18 cellular contexts compared by ENCODE assay signal in genomic region chr4:182768821-182769220, GRCh38.
DNase-seq lines count a peak whose midpoint lies in the region; ATAC-seq and TF ChIP-seq lines count a peak whose summit lies in the region.
"Had no signal": no experiment of that assay in that cellular context is flagged by ENCODE, and none has a peak within 500 bp of the region (broad histone marks: within the 10 kb centered on the region; RNA-seq: fewer than 3 reads in every experiment).

No MANE protein-coding gene starts in this region.

- H3K9me3 Mint-ChIP-seq in T-helper 2 cell treated with Interferon-gamma antibody and Interleukin-4, amounts not matched to agents 5 μg/mL and 100 μg/mL, for 36 hours = no peaks in the 10 kb centered on the region
- no peaks in the 10 kb centered on the region for H3K9me3 Mint-ChIP-seq in CD4-positive, alpha-beta memory T cell

- dilution Hi-C loops in IMR-90 (cut with HindIII; ENCODE audit: low sequenced_read_pairs, unreplicated experiment) = no loop called here

- intact Hi-C loops in IMR-90 (cut with micrococcal nuclease) = no loop called here
- intact Hi-C loops in CD4-positive, alpha-beta memory T cell (cut with micrococcal nuclease) = no loop called here

- H3K18ac ChIP-seq in IMR-90 (ENCODE audit: low read depth, low read length) = no peak overlapping the region

- no peak overlapping the region for H3K14ac ChIP-seq in IMR-90 (replicated peaks; ENCODE audit: low read depth, low read length)

- H4K8ac ChIP-seq in IMR-90 (ENCODE audit: low read depth in 2 of 2, low read length in 2 of 2) = no peak overlapping the region

- peaks cover 2% of the 10 kb centered on the region for H3K4me1 ChIP-seq in IMR-90 (ENCODE audit: control insufficient read depth, insufficient read depth, low read length)
- H3K4me1 ChIP-seq in mesodermal cell (ENCODE audit: control insufficient read depth, insufficient read depth, low read length, poor library complexity, severe bottlenecking) = peaks cover 13% of the 10 kb centered on the region
- no peaks in the 10 kb centered on the region for H3K4me1 ChIP-seq in CD4-positive, alpha-beta memory T cell (ENCODE audit: insufficient read depth, low read length)
- H3K4me1 ChIP-seq: Peyer's patch had no signal

- H3K9me1 ChIP-seq in IMR-90 (ENCODE audit: insufficient read depth, low read length) = no peaks in the 10 kb centered on the region

- no peak overlapping the region for H4K5ac ChIP-seq in IMR-90 (ENCODE audit: low read depth, low read length)

- H3K9me3 ChIP-seq in IMR-90 (ENCODE audit: control insufficient read depth, insufficient read depth, low read length) = no peaks in the 10 kb centered on the region
- no peaks in the 10 kb centered on the region for H3K9me3 ChIP-seq in mesodermal cell (ENCODE audit: control insufficient read depth, low read length)
- H3K9me3 ChIP-seq in CD4-positive, alpha-beta memory T cell (ENCODE audit: control insufficient read depth in 1 of 2, low read length in 2 of 2) = no peaks in the 10 kb centered on the region
- H3K9me3 ChIP-seq: Peyer's patch had no signal

- no peak overlapping the region for H2BK15ac ChIP-seq in IMR-90 (ENCODE audit: low read depth, low read length)

- no peaks in the 10 kb centered on the region for H3K27me3 ChIP-seq in IMR-90 (ENCODE audit: control insufficient read depth, insufficient read depth, low read length)
- no peaks in the 10 kb centered on the region for H3K27me3 ChIP-seq in brain microvascular endothelial cell (replicated peaks)
- H3K27me3 ChIP-seq in CD4-positive, alpha-beta memory T cell (ENCODE audit: insufficient read depth, low read length) = no peaks in the 10 kb centered on the region
- H3K27me3 ChIP-seq: Peyer's patch had no signal

- no peak overlapping the region for H3K4me2 ChIP-seq in IMR-90 (ENCODE audit: low read depth, low read length)

- H4K91ac ChIP-seq in IMR-90 (ENCODE audit: insufficient read depth, low read depth, low read length) = no peak overlapping the region

- H3K4me1 Mint-ChIP-seq in T-helper 2 cell treated with Interferon-gamma antibody and Interleukin-4, amounts not matched to agents 5 μg/mL and 100 μg/mL, for 36 hours (ENCODE audit: low read depth) = no peaks in the 10 kb centered on the region
- no peaks in the 10 kb centered on the region for H3K4me1 Mint-ChIP-seq in CD4-positive, alpha-beta memory T cell

- H3K23ac ChIP-seq in IMR-90 (ENCODE audit: low read depth, low read length) = no peak overlapping the region

- H3K36me3 ChIP-seq in IMR-90 (ENCODE audit: control insufficient read depth, insufficient read depth, low read length) (no peaks in the 10 kb centered on the region), brain microvascular endothelial cell (replicated peaks) (no peaks in the 10 kb centered on the region), mesodermal cell (ENCODE audit: control insufficient read depth, insufficient read depth, low read length) (peaks cover 17% of the 10 kb centered on the region)
- H3K36me3 ChIP-seq in CD4-positive, alpha-beta memory T cell (ENCODE audit: insufficient read depth, low read length) = no peaks in the 10 kb centered on the region
- H3K36me3 ChIP-seq: Peyer's patch had no signal

- no peaks in the 10 kb centered on the region for H3K79me1 ChIP-seq in IMR-90 (ENCODE audit: low read depth in 1 of 2, low read length in 2 of 2)

- H3K27ac ChIP-seq in IMR-90 (ENCODE audit: insufficient read depth, low read length) (no peak overlapping the region), brain microvascular endothelial cell (no peak overlapping the region), mesodermal cell (ENCODE audit: low read depth, low read length, severe bottlenecking) (peak overlapping the region; percentile 30)
- H3K27ac ChIP-seq in CD4-positive, alpha-beta memory T cell (ENCODE audit: low read depth, low read length) = no peak overlapping the region
- H3K27ac ChIP-seq: C4-2B, Peyer's patch had no signal

- no peak overlapping the region for H3K4me3 Mint-ChIP-seq in T-helper 2 cell treated with Interferon-gamma antibody and Interleukin-4, amounts not matched to agents 5 μg/mL and 100 μg/mL, for 36 hours
- no peak overlapping the region for H3K4me3 Mint-ChIP-seq in CD4-positive, alpha-beta memory T cell

- H2BK120ac ChIP-seq in IMR-90 (ENCODE audit: low read depth, low read length) = no peak overlapping the region

- no peak overlapping the region for H2BK5ac ChIP-seq in IMR-90 (ENCODE audit: low read depth, low read length, poor library complexity, severe bottlenecking)

- no peaks in the 10 kb centered on the region for H3K36me3 Mint-ChIP-seq in T-helper 2 cell treated with Interferon-gamma antibody and Interleukin-4, amounts not matched to agents 5 μg/mL and 100 μg/mL, for 36 hours (ENCODE audit: low read depth)
- no peaks in the 10 kb centered on the region for H3K36me3 Mint-ChIP-seq in CD4-positive, alpha-beta memory T cell

- H3K27ac Mint-ChIP-seq in T-helper 2 cell treated with Interferon-gamma antibody and Interleukin-4, amounts not matched to agents 5 μg/mL and 100 μg/mL, for 36 hours = no peak overlapping the region
- no peak overlapping the region for H3K27ac Mint-ChIP-seq in CD4-positive, alpha-beta memory T cell

- H3K56ac ChIP-seq in IMR-90 (ENCODE audit: extremely low read depth, insufficient read depth, low read length) = no peak overlapping the region

- DNase-seq in EL (peak; percentile 7), IMR-90 (peak; percentile 42), brain microvascular endothelial cell (peak; percentile 29), iPS-NIHi7 (ENCODE audit: extremely low spot score) (no peak), anterior cingulate cortex (lab: John Stamatoyannopoulos, UW) (no peak)
- no peak for DNase-seq in T-helper 2 cell treated with Interferon-gamma antibody and Interleukin-4, amounts not matched to agents 5 μg/mL and 100 μg/mL, for 36 hours (ENCODE audit: low spot score)
- DNase-seq in CD4-positive, alpha-beta memory T cell = no peak
- DNase-seq: COR-L47, DMS153, NCI-H1417, NCI-H1930, NCI-H2171 treated with DMSO at 0.1 percent for 48 hours, NCI-H774, Peyer's patch, SHP77 treated with DMSO at 0.1 percent for 48 hours had no signal

- TF ChIP-seq POLR2A in IMR-90 (IDR thresholded peaks at IDR 0.05; ENCODE audit: low read depth, low read length) = no peak

- H2AK5ac ChIP-seq in IMR-90 (ENCODE audit: low read depth, low read length) = no peak overlapping the region

- no peak overlapping the region for H2AFZ ChIP-seq in IMR-90 (replicated peaks; ENCODE audit: low read length, poor library complexity)

- WGBS in IMR-90 (ENCODE audit: extremely low coverage in 2 of 2, insufficient read length in 1 of 2), 2 experiments = 64% methylated on average over 2 of the region's 5 CpGs; no CpG with 5 or more reads in 1 of the 2 experiments
- 64 to 78% methylated on average over 3 to 4 of the region's 5 CpGs for WGBS in mesodermal cell (ENCODE audit: insufficient coverage in 2 of 2), 2 experiments

- H3K4me3 ChIP-seq in IMR-90 (ENCODE audit: insufficient read depth, low read depth, low read length) (no peak overlapping the region), brain microvascular endothelial cell (ENCODE audit: low read depth, low read length) (no peak overlapping the region), mesodermal cell (ENCODE audit: extremely low read depth, insufficient read depth, low read length, poor library complexity, severe bottlenecking) (no peak overlapping the region)
- no peak overlapping the region for H3K4me3 ChIP-seq in CD4-positive, alpha-beta memory T cell (ENCODE audit: low read length in 2 of 2)
- H3K4me3 ChIP-seq: Peyer's patch had no signal

- ATAC-seq in IMR-90 (ENCODE audit: low read depth) = peak; percentile 36
- ATAC-seq: HepG2 had no signal

- in situ Hi-C loops in IMR-90 (cut with MboI; ENCODE audit: low sequenced_read_pairs) = no loop called here
- in situ Hi-C loops in brain microvascular endothelial cell (cut with HindIII; ENCODE audit: low pct_ligation_motif_present, low sequenced_read_pairs) = no loop called here

- POLR2A ChIA-PET in IMR-90 (lab: Charles Lee; ENCODE audit: unreplicated experiment) = no interaction called here
- POLR2A ChIA-PET in CD4-positive, alpha-beta memory T cell (lab: Charles Lee; ENCODE audit: partially characterized antibody) = no interaction called here

- no peaks in the 10 kb centered on the region for H4K20me1 ChIP-seq in IMR-90 (ENCODE audit: insufficient read depth, low read length)

- H3K27me3 Mint-ChIP-seq in T-helper 2 cell treated with Interferon-gamma antibody and Interleukin-4, amounts not matched to agents 5 μg/mL and 100 μg/mL, for 36 hours (ENCODE audit: low read depth) = peaks cover 3% of the 10 kb centered on the region
- H3K27me3 Mint-ChIP-seq in CD4-positive, alpha-beta memory T cell = peaks cover 2 to 6% of the 10 kb centered on the region in 2 donors

- CTCF ChIA-PET in IMR-90 (lab: Yijun Ruan, JAX) = no interaction called here
- CTCF ChIA-PET in CD4-positive, alpha-beta memory T cell (lab: Charles Lee; ENCODE audit: partially characterized antibody) = no interaction called here

- no peak overlapping the region for H3K9ac ChIP-seq in IMR-90 (ENCODE audit: low read depth, low read length)

- H3K4ac ChIP-seq in IMR-90 (ENCODE audit: low read depth, low read length) = no peak overlapping the region

- H2AK9ac ChIP-seq in IMR-90 (replicated peaks; ENCODE audit: low read depth, low read length, poor library complexity) = no peak overlapping the region

- TF ChIP-seq RAD21 in IMR-90 (IDR thresholded peaks at IDR 0.05; ENCODE audit: low read length) = no peak

- TF ChIP-seq CTCF in IMR-90 (conservative IDR thresholded peaks at IDR 0.05; ENCODE audit: low read depth, low read length) (no peak), brain microvascular endothelial cell (IDR thresholded peaks at IDR 0.05; ENCODE audit: low read depth, low read length, missing control alignments) (no peak)

- BruUV-seq in IMR-90 (replicated peaks; lab: Mats Ljungman, UMichigan) = no TSS peak

- H2BK20ac ChIP-seq in IMR-90 (ENCODE audit: low read depth, low read length) = no peak overlapping the region

TF ChIP-seq in IMR-90, 13 proteins besides CTCF, POLR2A, EP300 and RAD21 (continues in another document):
- no peak for TF ChIP-seq SMC3 (IDR thresholded peaks at IDR 0.05; ENCODE audit: low read depth, low read length)
- no peak for TF ChIP-seq USF2 (IDR thresholded peaks at IDR 0.05; ENCODE audit: low read depth, low read length)
- TF ChIP-seq CHD1 (IDR thresholded peaks at IDR 0.05; ENCODE audit: low read depth, low read length) = no peak
- TF ChIP-seq BHLHE40 (IDR thresholded peaks at IDR 0.05; ENCODE audit: low read depth, low read length) = no peak
- no peak for TF ChIP-seq MXI1 (IDR thresholded peaks at IDR 0.05; ENCODE audit: borderline replicate concordance, low read depth, low read length)
- no peak for TF ChIP-seq RCOR1 (IDR thresholded peaks at IDR 0.05; ENCODE audit: insufficient replicate concordance, low read length)
- no peak for TF ChIP-seq RFX5 (IDR thresholded peaks at IDR 0.05; ENCODE audit: low read depth, low read length)

Comparison
In these comparisons a context has a peak if more than half of its experiments do, and no peak if none do; other contexts are left out.
1. DNase-seq: peak in EL (single experiment), IMR-90 (single experiment) and brain microvascular endothelial cell (single experiment); none in T-helper 2 cell treated with Interferon-gamma antibody and Interleukin-4, amounts not matched to agents 5 μg/mL and 100 μg/mL, for 36 hours (single experiment), iPS-NIHi7 (single experiment), CD4-positive, alpha-beta memory T cell (0 of 5) and anterior cingulate cortex (0 of 58).